In the genomic region with DNA sequence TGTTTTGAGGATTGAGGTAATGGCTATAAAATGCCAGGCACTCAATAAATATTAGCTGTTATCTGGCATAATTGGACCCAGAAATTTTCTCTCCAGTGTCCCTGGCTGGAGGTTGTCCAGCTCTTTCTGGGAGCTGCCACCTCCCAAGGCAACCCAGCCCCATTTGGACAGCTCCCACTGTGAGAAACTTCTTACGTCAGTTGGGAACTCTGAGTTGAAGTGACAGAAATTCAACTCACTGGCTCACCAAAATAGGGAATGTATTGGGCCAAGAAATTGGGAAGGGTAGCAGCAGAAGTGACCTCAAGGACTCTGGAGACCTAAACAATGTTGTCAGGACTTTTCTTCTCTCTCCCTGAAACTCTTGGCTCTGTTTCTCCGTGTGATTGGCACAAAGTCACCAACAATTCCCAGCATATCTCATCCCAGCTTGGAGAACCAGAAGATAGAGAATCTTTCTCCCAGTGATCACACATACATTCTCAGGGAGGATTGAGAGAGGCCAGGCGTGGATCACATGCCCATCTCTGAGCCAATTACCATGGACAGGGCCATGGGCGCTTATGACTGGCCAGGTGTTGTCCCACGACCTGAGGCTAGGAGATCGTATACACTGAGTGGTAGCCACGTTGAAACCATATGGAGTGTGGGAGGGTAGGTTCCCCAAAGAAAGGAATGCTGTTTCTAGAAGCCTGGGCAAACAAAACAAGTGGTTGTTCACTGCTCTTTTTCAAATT, we compare ENCODE assay signal across 2 cellular contexts.
TF ChIP-seq lines count a peak whose summit lies in the region.

No MANE protein-coding gene starts in this region.

TF ChIP-seq in HepG2, 621 proteins besides CTCF, POLR2A, EP300 and RAD21:
- TF ChIP-seq SOX5 (CRISPR knock-in tag; IDR thresholded peaks at IDR 0.05; ENCODE audit: borderline replicate concordance) (no peak), MIER2 (CRISPR knock-in tag; IDR thresholded peaks at IDR 0.05) (peak; percentile 65)
- TF ChIP-seq, protein P1, sequence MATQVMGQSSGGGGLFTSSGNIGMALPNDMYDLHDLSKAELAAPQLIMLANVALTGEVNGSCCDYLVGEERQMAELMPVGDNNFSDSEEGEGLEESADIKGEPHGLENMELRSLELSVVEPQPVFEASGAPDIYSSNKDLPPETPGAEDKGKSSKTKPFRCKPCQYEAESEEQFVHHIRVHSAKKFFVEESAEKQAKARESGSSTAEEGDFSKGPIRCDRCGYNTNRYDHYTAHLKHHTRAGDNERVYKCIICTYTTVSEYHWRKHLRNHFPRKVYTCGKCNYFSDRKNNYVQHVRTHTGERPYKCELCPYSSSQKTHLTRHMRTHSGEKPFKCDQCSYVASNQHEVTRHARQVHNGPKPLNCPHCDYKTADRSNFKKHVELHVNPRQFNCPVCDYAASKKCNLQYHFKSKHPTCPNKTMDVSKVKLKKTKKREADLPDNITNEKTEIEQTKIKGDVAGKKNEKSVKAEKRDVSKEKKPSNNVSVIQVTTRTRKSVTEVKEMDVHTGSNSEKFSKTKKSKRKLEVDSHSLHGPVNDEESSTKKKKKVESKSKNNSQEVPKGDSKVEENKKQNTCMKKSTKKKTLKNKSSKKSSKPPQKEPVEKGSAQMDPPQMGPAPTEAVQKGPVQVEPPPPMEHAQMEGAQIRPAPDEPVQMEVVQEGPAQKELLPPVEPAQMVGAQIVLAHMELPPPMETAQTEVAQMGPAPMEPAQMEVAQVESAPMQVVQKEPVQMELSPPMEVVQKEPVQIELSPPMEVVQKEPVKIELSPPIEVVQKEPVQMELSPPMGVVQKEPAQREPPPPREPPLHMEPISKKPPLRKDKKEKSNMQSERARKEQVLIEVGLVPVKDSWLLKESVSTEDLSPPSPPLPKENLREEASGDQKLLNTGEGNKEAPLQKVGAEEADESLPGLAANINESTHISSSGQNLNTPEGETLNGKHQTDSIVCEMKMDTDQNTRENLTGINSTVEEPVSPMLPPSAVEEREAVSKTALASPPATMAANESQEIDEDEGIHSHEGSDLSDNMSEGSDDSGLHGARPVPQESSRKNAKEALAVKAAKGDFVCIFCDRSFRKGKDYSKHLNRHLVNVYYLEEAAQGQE (IDR thresholded peaks at IDR 0.05; ENCODE audit: borderline replicate concordance in 1 of 2, low read depth in 1 of 2, low read length in 2 of 2): peak; percentile 19 to 80
- TF ChIP-seq, protein P2, sequence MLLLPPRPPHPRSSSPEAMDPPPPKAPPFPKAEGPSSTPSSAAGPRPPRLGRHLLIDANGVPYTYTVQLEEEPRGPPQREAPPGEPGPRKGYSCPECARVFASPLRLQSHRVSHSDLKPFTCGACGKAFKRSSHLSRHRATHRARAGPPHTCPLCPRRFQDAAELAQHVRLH (CRISPR knock-in tag; IDR thresholded peaks at IDR 0.05; ENCODE audit: borderline replicate concordance, low read depth): no peak
- TF ChIP-seq, protein P3, sequence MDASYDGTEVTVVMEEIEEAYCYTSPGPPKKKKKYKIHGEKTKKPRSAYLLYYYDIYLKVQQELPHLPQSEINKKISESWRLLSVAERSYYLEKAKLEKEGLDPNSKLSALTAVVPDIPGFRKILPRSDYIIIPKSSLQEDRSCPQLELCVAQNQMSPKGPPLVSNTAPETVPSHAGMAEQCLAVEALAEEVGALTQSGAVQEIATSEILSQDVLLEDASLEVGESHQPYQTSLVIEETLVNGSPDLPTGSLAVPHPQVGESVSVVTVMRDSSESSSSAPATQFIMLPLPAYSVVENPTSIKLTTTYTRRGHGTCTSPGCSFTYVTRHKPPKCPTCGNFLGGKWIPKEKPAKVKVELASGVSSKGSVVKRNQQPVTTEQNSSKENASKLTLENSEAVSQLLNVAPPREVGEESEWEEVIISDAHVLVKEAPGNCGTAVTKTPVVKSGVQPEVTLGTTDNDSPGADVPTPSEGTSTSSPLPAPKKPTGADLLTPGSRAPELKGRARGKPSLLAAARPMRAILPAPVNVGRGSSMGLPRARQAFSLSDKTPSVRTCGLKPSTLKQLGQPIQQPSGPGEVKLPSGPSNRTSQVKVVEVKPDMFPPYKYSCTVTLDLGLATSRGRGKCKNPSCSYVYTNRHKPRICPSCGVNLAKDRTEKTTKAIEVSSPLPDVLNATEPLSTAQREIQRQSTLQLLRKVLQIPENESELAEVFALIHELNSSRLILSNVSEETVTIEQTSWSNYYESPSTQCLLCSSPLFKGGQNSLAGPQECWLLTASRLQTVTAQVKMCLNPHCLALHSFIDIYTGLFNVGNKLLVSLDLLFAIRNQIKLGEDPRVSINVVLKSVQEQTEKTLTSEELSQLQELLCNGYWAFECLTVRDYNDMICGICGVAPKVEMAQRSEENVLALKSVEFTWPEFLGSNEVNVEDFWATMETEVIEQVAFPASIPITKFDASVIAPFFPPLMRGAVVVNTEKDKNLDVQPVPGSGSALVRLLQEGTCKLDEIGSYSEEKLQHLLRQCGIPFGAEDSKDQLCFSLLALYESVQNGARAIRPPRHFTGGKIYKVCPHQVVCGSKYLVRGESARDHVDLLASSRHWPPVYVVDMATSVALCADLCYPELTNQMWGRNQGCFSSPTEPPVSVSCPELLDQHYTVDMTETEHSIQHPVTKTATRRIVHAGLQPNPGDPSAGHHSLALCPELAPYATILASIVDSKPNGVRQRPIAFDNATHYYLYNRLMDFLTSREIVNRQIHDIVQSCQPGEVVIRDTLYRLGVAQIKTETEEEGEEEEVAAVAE (CRISPR knock-in tag; IDR thresholded peaks at IDR 0.05; ENCODE audit: borderline replicate concordance): no peak

TF ChIP-seq in Ishikawa, 13 proteins besides CTCF, POLR2A, EP300 and RAD21:
- TF ChIP-seq TEAD4 (IDR thresholded peaks at IDR 0.05) (no peak), FOXM1 (IDR thresholded peaks at IDR 0.05; ENCODE audit: borderline replicate concordance, low read depth) (no peak)
- TF ChIP-seq, protein P4, sequence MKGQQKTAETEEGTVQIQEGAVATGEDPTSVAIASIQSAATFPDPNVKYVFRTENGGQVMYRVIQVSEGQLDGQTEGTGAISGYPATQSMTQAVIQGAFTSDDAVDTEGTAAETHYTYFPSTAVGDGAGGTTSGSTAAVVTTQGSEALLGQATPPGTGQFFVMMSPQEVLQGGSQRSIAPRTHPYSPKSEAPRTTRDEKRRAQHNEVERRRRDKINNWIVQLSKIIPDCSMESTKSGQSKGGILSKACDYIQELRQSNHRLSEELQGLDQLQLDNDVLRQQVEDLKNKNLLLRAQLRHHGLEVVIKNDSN (IDR thresholded peaks at IDR 0.05): peak; percentile 32
- TF ChIP-seq, protein P1 (IDR thresholded peaks at IDR 0.05; ENCODE audit: low read depth): peak; percentile 68
